1 cellular context compared by ENCODE assay signal in the genomic region with DNA sequence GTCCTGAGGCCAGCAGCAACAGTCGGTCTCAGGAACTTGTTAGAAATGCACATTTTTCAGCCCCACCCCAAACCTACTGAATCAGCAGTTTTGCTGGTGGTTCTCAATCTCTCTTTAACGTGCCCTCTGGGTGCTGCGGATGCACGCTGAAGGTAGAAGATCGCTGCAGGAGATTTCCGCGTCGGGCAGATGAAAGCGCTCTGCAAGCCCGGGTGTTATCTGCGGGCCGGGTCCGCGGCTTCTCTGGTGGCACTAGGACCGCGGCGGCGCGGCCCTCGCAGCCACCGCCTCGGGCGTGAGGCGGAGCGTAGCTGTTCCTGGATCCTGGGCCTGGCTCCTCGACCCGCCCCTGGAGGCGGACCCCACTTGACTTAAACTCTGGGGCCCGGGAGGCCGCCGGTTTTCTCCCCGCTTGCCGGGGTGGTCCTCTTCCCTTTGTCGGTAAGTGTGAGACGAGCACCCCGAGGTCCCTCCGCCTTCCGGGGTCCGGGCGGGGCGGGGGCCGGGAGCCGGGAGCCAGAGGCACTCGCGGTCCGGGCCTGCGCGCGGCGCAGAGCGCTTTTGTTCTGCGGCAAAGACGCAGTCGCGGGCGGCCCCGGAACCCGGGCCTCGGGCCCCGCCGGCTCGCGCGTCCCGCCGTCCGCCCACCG.
A peak's percentile ranks its signal among the peaks of the same experiment; 100 is the strongest.
TF ChIP-seq lines count a peak whose summit lies in the region.

A gene with protein sequence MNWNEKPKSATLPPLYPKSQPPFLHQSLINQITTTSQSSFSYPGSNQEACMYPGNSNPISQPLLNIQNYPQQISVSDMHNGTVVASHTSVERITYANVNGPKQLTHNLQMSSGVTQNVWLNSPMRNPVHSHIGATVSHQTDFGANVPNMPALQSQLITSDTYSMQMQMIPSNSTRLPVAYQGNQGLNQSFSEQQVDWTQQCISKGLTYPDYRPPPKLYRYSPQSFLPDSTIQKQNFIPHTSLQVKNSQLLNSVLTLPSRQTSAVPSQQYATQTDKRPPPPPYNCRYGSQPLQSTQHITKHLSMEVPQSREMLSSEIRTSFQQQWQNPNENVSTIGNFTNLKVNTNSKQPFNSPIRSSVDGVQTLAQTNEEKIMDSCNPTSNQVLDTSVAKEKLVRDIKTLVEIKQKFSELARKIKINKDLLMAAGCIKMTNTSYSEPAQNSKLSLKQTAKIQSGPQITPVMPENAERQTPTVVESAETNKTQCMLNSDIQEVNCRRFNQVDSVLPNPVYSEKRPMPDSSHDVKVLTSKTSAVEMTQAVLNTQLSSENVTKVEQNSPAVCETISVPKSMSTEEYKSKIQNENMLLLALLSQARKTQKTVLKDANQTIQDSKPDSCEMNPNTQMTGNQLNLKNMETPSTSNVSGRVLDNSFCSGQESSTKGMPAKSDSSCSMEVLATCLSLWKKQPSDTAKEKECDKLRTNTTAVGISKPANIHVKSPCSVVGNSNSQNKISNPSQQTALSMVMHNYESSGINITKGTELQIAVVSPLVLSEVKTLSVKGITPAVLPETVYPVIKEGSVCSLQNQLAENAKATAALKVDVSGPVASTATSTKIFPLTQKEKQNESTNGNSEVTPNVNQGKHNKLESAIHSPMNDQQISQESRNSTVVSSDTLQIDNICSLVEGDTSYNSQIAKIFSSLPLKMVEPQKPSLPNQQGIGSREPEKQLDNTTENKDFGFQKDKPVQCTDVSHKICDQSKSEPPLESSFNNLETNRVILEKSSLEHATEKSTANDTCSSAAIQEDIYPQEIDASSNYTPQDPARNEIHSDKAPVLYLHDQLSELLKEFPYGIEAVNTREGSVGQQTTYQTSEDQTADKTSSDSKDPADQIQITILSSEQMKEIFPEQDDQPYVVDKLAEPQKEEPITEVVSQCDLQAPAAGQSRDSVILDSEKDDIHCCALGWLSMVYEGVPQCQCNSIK (N-terminal part only) (plus strand): TSS at position 365 of the 650 bp plus-strand sequence. CDS start 21,541 bp downstream, outside the sequence.

TF ChIP-seq in HepG2, 621 proteins besides CTCF, POLR2A, EP300 and RAD21 (continued from another document and continues in another):
- TF ChIP-seq, protein P1, sequence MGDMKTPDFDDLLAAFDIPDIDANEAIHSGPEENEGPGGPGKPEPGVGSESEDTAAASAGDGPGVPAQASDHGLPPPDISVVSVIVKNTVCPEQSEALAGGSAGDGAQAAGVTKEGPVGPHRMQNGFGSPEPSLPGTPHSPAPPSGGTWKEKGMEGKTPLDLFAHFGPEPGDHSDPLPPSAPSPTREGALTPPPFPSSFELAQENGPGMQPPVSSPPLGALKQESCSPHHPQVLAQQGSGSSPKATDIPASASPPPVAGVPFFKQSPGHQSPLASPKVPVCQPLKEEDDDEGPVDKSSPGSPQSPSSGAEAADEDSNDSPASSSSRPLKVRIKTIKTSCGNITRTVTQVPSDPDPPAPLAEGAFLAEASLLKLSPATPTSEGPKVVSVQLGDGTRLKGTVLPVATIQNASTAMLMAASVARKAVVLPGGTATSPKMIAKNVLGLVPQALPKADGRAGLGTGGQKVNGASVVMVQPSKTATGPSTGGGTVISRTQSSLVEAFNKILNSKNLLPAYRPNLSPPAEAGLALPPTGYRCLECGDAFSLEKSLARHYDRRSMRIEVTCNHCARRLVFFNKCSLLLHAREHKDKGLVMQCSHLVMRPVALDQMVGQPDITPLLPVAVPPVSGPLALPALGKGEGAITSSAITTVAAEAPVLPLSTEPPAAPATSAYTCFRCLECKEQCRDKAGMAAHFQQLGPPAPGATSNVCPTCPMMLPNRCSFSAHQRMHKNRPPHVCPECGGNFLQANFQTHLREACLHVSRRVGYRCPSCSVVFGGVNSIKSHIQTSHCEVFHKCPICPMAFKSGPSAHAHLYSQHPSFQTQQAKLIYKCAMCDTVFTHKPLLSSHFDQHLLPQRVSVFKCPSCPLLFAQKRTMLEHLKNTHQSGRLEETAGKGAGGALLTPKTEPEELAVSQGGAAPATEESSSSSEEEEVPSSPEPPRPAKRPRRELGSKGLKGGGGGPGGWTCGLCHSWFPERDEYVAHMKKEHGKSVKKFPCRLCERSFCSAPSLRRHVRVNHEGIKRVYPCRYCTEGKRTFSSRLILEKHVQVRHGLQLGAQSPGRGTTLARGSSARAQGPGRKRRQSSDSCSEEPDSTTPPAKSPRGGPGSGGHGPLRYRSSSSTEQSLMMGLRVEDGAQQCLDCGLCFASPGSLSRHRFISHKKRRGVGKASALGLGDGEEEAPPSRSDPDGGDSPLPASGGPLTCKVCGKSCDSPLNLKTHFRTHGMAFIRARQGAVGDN (CRISPR knock-in tag; IDR thresholded peaks at IDR 0.05): peak; percentile 85
- TF ChIP-seq FOXK2 (IDR thresholded peaks at IDR 0.05): no peak
- TF ChIP-seq PHF20 (CRISPR knock-in tag; IDR thresholded peaks at IDR 0.05): no peak
- TF ChIP-seq ZNF484 (CRISPR knock-in tag; IDR thresholded peaks at IDR 0.05; ENCODE audit: borderline replicate concordance, low read depth): no peak
- no peak for TF ChIP-seq IRX3 (CRISPR knock-in tag; IDR thresholded peaks at IDR 0.05; ENCODE audit: borderline replicate concordance, low read depth)
- TF ChIP-seq ZNF501 (CRISPR knock-in tag; IDR thresholded peaks at IDR 0.05): peak; percentile 49; the same call in 1 of the 2 replicates
- no peak for TF ChIP-seq ZNF354B (CRISPR knock-in tag; IDR thresholded peaks at IDR 0.05)
- TF ChIP-seq HHEX (CRISPR knock-in tag; IDR thresholded peaks at IDR 0.05): no peak
- TF ChIP-seq PAWR (CRISPR knock-in tag; IDR thresholded peaks at IDR 0.05; ENCODE audit: borderline replicate concordance): no peak
- TF ChIP-seq, protein P2, sequence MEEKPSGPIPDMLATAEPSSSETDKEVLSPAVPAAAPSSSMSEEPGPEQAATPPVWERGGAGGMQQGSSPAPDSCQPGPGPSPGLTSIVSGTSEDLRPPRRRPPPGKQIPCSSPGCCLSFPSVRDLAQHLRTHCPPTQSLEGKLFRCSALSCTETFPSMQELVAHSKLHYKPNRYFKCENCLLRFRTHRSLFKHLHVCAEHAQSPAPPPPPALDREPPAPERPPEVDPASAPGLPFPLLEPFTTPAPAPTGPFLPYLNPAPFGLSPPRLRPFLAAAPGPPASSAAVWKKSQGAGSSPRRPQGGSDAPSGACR (CRISPR knock-in tag; IDR thresholded peaks at IDR 0.05): 0 out of 2 replicates have a peak, but pooled peaks have one; percentile 76
- TF ChIP-seq ZNF510 (CRISPR knock-in tag; IDR thresholded peaks at IDR 0.05; ENCODE audit: low read depth): no peak
- TF ChIP-seq, protein P3, sequence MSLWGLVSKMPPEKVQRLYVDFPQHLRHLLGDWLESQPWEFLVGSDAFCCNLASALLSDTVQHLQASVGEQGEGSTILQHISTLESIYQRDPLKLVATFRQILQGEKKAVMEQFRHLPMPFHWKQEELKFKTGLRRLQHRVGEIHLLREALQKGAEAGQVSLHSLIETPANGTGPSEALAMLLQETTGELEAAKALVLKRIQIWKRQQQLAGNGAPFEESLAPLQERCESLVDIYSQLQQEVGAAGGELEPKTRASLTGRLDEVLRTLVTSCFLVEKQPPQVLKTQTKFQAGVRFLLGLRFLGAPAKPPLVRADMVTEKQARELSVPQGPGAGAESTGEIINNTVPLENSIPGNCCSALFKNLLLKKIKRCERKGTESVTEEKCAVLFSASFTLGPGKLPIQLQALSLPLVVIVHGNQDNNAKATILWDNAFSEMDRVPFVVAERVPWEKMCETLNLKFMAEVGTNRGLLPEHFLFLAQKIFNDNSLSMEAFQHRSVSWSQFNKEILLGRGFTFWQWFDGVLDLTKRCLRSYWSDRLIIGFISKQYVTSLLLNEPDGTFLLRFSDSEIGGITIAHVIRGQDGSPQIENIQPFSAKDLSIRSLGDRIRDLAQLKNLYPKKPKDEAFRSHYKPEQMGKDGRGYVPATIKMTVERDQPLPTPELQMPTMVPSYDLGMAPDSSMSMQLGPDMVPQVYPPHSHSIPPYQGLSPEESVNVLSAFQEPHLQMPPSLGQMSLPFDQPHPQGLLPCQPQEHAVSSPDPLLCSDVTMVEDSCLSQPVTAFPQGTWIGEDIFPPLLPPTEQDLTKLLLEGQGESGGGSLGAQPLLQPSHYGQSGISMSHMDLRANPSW (CRISPR knock-in tag; IDR thresholded peaks at IDR 0.05; ENCODE audit: borderline replicate concordance): peak; percentile 51; the same call in 1 of the 2 replicates
- TF ChIP-seq, protein P4, sequence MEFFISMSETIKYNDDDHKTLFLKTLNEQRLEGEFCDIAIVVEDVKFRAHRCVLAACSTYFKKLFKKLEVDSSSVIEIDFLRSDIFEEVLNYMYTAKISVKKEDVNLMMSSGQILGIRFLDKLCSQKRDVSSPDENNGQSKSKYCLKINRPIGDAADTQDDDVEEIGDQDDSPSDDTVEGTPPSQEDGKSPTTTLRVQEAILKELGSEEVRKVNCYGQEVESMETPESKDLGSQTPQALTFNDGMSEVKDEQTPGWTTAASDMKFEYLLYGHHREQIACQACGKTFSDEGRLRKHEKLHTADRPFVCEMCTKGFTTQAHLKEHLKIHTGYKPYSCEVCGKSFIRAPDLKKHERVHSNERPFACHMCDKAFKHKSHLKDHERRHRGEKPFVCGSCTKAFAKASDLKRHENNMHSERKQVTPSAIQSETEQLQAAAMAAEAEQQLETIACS (CRISPR knock-in tag; IDR thresholded peaks at IDR 0.05): no peak
- TF ChIP-seq, protein P5, sequence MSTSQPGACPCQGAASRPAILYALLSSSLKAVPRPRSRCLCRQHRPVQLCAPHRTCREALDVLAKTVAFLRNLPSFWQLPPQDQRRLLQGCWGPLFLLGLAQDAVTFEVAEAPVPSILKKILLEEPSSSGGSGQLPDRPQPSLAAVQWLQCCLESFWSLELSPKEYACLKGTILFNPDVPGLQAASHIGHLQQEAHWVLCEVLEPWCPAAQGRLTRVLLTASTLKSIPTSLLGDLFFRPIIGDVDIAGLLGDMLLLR (CRISPR knock-in tag; IDR thresholded peaks at IDR 0.05): no peak
- TF ChIP-seq, protein P6, sequence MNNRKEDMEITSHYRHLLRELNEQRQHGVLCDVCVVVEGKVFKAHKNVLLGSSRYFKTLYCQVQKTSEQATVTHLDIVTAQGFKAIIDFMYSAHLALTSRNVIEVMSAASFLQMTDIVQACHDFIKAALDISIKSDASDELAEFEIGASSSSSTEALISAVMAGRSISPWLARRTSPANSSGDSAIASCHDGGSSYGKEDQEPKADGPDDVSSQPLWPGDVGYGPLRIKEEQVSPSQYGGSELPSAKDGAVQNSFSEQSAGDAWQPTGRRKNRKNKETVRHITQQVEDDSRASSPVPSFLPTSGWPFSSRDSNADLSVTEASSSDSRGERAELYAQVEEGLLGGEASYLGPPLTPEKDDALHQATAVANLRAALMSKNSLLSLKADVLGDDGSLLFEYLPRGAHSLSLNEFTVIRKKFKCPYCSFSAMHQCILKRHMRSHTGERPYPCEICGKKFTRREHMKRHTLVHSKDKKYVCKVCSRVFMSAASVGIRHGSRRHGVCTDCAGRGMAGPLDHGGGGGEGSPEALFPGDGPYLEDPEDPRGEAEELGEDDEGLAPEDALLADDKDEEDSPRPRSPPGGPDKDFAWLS (CRISPR knock-in tag; IDR thresholded peaks at IDR 0.05; ENCODE audit: borderline replicate concordance): no peak
- TF ChIP-seq ZNF546 (CRISPR knock-in tag; conservative IDR thresholded peaks at IDR 0.05): no peak
- no peak for TF ChIP-seq MZF1 (CRISPR knock-in tag; IDR thresholded peaks at IDR 0.05; ENCODE audit: borderline replicate concordance)
- TF ChIP-seq TBL1XR1 (IDR thresholded peaks at IDR 0.05; ENCODE audit: borderline replicate concordance, low read length, partially characterized antibody): no peak
- TF ChIP-seq, protein P7, sequence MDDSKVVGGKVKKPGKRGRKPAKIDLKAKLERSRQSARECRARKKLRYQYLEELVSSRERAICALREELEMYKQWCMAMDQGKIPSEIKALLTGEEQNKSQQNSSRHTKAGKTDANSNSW (CRISPR knock-in tag; IDR thresholded peaks at IDR 0.05; ENCODE audit: borderline replicate concordance): no peak
- no peak for TF ChIP-seq CBFB (CRISPR knock-in tag; IDR thresholded peaks at IDR 0.05)
- TF ChIP-seq FOXM1 (CRISPR knock-in tag; IDR thresholded peaks at IDR 0.05): no peak
- TF ChIP-seq, protein P8, sequence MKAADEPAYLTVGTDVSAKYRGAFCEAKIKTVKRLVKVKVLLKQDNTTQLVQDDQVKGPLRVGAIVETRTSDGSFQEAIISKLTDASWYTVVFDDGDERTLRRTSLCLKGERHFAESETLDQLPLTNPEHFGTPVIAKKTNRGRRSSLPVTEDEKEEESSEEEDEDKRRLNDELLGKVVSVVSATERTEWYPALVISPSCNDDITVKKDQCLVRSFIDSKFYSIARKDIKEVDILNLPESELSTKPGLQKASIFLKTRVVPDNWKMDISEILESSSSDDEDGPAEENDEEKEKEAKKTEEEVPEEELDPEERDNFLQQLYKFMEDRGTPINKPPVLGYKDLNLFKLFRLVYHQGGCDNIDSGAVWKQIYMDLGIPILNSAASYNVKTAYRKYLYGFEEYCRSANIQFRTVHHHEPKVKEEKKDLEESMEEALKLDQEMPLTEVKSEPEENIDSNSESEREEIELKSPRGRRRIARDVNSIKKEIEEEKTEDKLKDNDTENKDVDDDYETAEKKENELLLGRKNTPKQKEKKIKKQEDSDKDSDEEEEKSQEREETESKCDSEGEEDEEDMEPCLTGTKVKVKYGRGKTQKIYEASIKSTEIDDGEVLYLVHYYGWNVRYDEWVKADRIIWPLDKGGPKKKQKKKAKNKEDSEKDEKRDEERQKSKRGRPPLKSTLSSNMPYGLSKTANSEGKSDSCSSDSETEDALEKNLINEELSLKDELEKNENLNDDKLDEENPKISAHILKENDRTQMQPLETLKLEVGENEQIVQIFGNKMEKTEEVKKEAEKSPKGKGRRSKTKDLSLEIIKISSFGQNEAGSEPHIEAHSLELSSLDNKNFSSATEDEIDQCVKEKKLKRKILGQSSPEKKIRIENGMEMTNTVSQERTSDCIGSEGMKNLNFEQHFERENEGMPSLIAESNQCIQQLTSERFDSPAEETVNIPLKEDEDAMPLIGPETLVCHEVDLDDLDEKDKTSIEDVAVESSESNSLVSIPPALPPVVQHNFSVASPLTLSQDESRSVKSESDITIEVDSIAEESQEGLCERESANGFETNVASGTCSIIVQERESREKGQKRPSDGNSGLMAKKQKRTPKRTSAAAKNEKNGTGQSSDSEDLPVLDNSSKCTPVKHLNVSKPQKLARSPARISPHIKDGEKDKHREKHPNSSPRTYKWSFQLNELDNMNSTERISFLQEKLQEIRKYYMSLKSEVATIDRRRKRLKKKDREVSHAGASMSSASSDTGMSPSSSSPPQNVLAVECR (CRISPR knock-in tag; IDR thresholded peaks at IDR 0.05; ENCODE audit: borderline replicate concordance): peak; percentile 73
- TF ChIP-seq ZNF160 (CRISPR knock-in tag; IDR thresholded peaks at IDR 0.05): no peak
- no peak for TF ChIP-seq SMAD3 (CRISPR knock-in tag; IDR thresholded peaks at IDR 0.05)
- no peak; the same call in 1 of the 2 replicates for TF ChIP-seq GPN1 (CRISPR knock-in tag; IDR thresholded peaks at IDR 0.05; ENCODE audit: borderline replicate concordance)
